Comparison of ENCODE assay signal across 8 cellular contexts in genomic region chr2:199977984-199978415, GRCh38. TPM values are rescaled to one million over a fixed set of nuclear protein-coding genes. Genes with fewer than 3 reads are reported as not detected.
DNase-seq lines count a peak whose midpoint lies in the region; ATAC-seq and TF ChIP-seq lines count a peak whose summit lies in the region.

No MANE protein-coding gene starts in this region.

- H4K20me1 ChIP-seq in osteoblast (ENCODE audit: insufficient read depth, low read length), result no peaks in the 10 kb centered on the region

- intact Hi-C loops in thyroid gland (cut with DNase I), result no loop called here

- peak overlapping the region; percentile 10 for H3K27ac ChIP-seq in osteoblast (ENCODE audit: low read depth, low read length)
- no peak overlapping the region for H3K27ac ChIP-seq in thyroid gland

- H3K79me2 ChIP-seq in osteoblast (ENCODE audit: insufficient read depth, low read length), result no peaks in the 10 kb centered on the region

- H3K4me1 ChIP-seq in osteoblast (ENCODE audit: insufficient read depth, low read length) (peaks cover 31% of the 10 kb centered on the region), thyroid gland (peaks cover 0 to 4% of the 10 kb centered on the region in 2 donors)

- no peak overlapping the region for H2AFZ ChIP-seq in osteoblast (ENCODE audit: low read length)

- ATAC-seq in HG03060 (IDR thresholded peaks at IDR 0.05; ENCODE audit: low read depth, unreplicated experiment), result peak; percentile 65

- peak; percentile 20 for DNase-seq in activated T-cell treated with anti-CD3 and anti-CD28 coated beads for 24 hours (ENCODE audit: low read depth)
- DNase-seq in activated T-cell treated with anti-CD3 and anti-CD28 coated beads, Interleukin-2, amount 50 U/mL, for 1 hour, result no peak
- DNase-seq in activated T-cell treated with anti-CD3 and anti-CD28 coated beads, Interleukin-2, amount 50 U/mL, for 48 hours, result peak; percentile 62 to 66
- DNase-seq in osteoblast (ENCODE audit: insufficient read length, low spot score, missing footprints), result peak; percentile 57
- DNase-seq in COLO829 (ENCODE audit: low spot score), result no peak
- no peak for DNase-seq in thyroid gland
- DNase-seq in mesenteric fat pad (ENCODE audit: low spot score), result no peak

- TF ChIP-seq CTCF in osteoblast (IDR thresholded peaks at IDR 0.05; ENCODE audit: extremely low read depth, low read depth, low read length) (no peak), thyroid gland (IDR thresholded peaks at IDR 0.05) (no peak)

- H3K9me3 ChIP-seq in osteoblast (ENCODE audit: low read depth, low read length) (no peaks in the 10 kb centered on the region), thyroid gland (no peaks in the 10 kb centered on the region)

- H3K36me3 ChIP-seq in osteoblast (ENCODE audit: insufficient read depth, low read length), result no peaks in the 10 kb centered on the region
- H3K36me3 ChIP-seq in thyroid gland, result no peaks in the 10 kb centered on the region

- no peak for TF ChIP-seq POLR2A in thyroid gland (IDR thresholded peaks at IDR 0.05)

- no peaks in the 10 kb centered on the region for H3K27me3 ChIP-seq in osteoblast (ENCODE audit: insufficient read depth, low read length)
- no peaks in the 10 kb centered on the region for H3K27me3 ChIP-seq in thyroid gland

- H3K4me3 ChIP-seq in osteoblast (ENCODE audit: insufficient read depth, low read length), result peak overlapping the region; percentile 17
- no peak overlapping the region for H3K4me3 ChIP-seq in thyroid gland (replicated peaks in 1 of 3)

- H3K4me2 ChIP-seq in osteoblast (ENCODE audit: insufficient read depth, low read length), result peak overlapping the region; percentile 66

RNA-seq across cellular contexts. Expression of gene MAIP1, which starts 22.6 kb away (rescaled TPM):
- total RNA-seq in osteoblast, result 26.8 and 33.3 TPM in 2 replicates
- 10 to 100 TPM; 18.9 to 28.6 (median 25.9) TPM for total RNA-seq in thyroid gland
- total RNA-seq in mesenteric fat pad, result 19.3 TPM

RNA-seq across cellular contexts. Expression of gene TYW5, which starts 22.7 kb away (rescaled TPM):
- 7.6 and 8.3 TPM in 2 replicates for total RNA-seq in osteoblast
- 10 to 100 TPM in 2 of 4 donors, 1 to 10 TPM in 2; 9.0 to 18.9 (median 11.1) TPM for total RNA-seq in thyroid gland
- 4.7 TPM for total RNA-seq in mesenteric fat pad

Comparison
In these comparisons a context has a peak if more than half of its experiments do, and no peak if none do; other contexts are left out.
1. DNase-seq: peak in activated T-cell treated with anti-CD3 and anti-CD28 coated beads for 24 hours (single experiment), activated T-cell treated with anti-CD3 and anti-CD28 coated beads, Interleukin-2, amount 50 U/mL, for 48 hours (2 of 2) and osteoblast (single experiment); none in activated T-cell treated with anti-CD3 and anti-CD28 coated beads, Interleukin-2, amount 50 U/mL, for 1 hour (single experiment), COLO829 (single experiment), thyroid gland (0 of 2) and mesenteric fat pad (single experiment).